In genomic region chr18:76983184-76983583, GRCh38 we compare ENCODE assay signal across 9 cellular contexts.
A peak's percentile ranks its signal among the peaks of the same experiment; 100 is the strongest.
DNase-seq lines count a peak whose midpoint lies in the region; ATAC-seq lines count a peak whose summit lies in the region.
"Had no signal": no experiment of that assay in that cellular context is flagged by ENCODE, and none has a peak within 500 bp of the region (broad histone marks: within the 10 kb centered on the region; RNA-seq: fewer than 3 reads in every experiment).

No MANE protein-coding gene starts in this region.

- no peaks in the 10 kb centered on the region for H3K9me3 Mint-ChIP-seq in activated CD4-positive, alpha-beta memory T cell treated with anti-CD3 and anti-CD28 coated beads, Interleukin-2, amount 10 ng/mL, durations not matched to agents 7 days and 5 days
- H3K9me3 Mint-ChIP-seq in memory B cell = peaks cover 3% of the 10 kb centered on the region
- H3K9me3 Mint-ChIP-seq: dendritic cell treated with granulocyte-macrophage colony-stimulating factor and Interleukin-4, amounts not matched to agents 40 ng/mL and 50 ng/mL, for 4 days had no signal

- H3K36me3 Mint-ChIP-seq in activated CD4-positive, alpha-beta memory T cell treated with anti-CD3 and anti-CD28 coated beads, Interleukin-2, amount 10 ng/mL, durations not matched to agents 7 days and 5 days (ENCODE audit: low read depth) = no peaks in the 10 kb centered on the region
- H3K36me3 Mint-ChIP-seq in memory B cell = peaks cover 7% of the 10 kb centered on the region

- no peak overlapping the region for H3K27ac Mint-ChIP-seq in activated CD4-positive, alpha-beta memory T cell treated with anti-CD3 and anti-CD28 coated beads, Interleukin-2, amount 10 ng/mL, durations not matched to agents 7 days and 5 days
- H3K27ac Mint-ChIP-seq in memory B cell = peak overlapping the region; percentile 100

- no peaks in the 10 kb centered on the region for H3K27me3 Mint-ChIP-seq in activated CD4-positive, alpha-beta memory T cell treated with anti-CD3 and anti-CD28 coated beads, Interleukin-2, amount 10 ng/mL, durations not matched to agents 7 days and 5 days
- H3K27me3 Mint-ChIP-seq in memory B cell = no peaks in the 10 kb centered on the region
- H3K27me3 Mint-ChIP-seq: dendritic cell treated with granulocyte-macrophage colony-stimulating factor and Interleukin-4, amounts not matched to agents 40 ng/mL and 50 ng/mL, for 4 days had no signal

- DNase-seq in CMK (ENCODE audit: low read depth) (peak; percentile 33), NCI-H82 (lab: John Stamatoyannopoulos, UW) (peak; percentile 83), memory B cell (ENCODE audit: low spot score in 2 of 2) (peak; percentile 93 to 95)
- DNase-seq in activated CD4-positive, alpha-beta memory T cell treated with anti-CD3 and anti-CD28 coated beads, Interleukin-2, amount 10 ng/mL, durations not matched to agents 7 days and 5 days = peak; percentile 90
- peak; percentile 71 for DNase-seq in effector CD8-positive, alpha-beta T cell (lab: John Stamatoyannopoulos, UW)
- DNase-seq in stimulated activated CD8-positive, alpha-beta memory T cell treated with anti-CD3 and anti-CD28 coated beads, Interleukin-2, amount 100 ng/mL, for 1 hour (ENCODE audit: low read depth in 2 of 2) = peak; percentile 65 to 73

- ATAC-seq in GM19463 (IDR thresholded peaks at IDR 0.05; ENCODE audit: unreplicated experiment) = peak; percentile 59
- ATAC-seq in HG03565 (IDR thresholded peaks at IDR 0.05; ENCODE audit: unreplicated experiment) = peak; percentile 57
- peak; percentile 33 for ATAC-seq in memory B cell (ENCODE audit: low read depth)

- POLR2A ChIA-PET in activated CD4-positive, alpha-beta memory T cell treated with anti-CD3 and anti-CD28 coated beads, Interleukin-2, amount 10 ng/mL, durations not matched to agents 7 days and 5 days (lab: Charles Lee) = interaction anchor here (1.3 to 1.6 kb wide), 2 partner anchors 12 to 162 kb away, joined by 4 to 5 read pairs; partner anchors contain the start of gene ZNF236

- CTCF ChIA-PET in activated CD4-positive, alpha-beta memory T cell treated with anti-CD3 and anti-CD28 coated beads, Interleukin-2, amount 10 ng/mL, durations not matched to agents 7 days and 5 days (lab: Charles Lee) = interaction anchor here (0.6 to 4.0 kb wide), 22 partner anchors 10 to 248 kb away, joined by 3 to 33 read pairs (median 4); partner anchors contain the start of gene MBP

- H3K4me3 Mint-ChIP-seq in activated CD4-positive, alpha-beta memory T cell treated with anti-CD3 and anti-CD28 coated beads, Interleukin-2, amount 10 ng/mL, durations not matched to agents 7 days and 5 days = no peak overlapping the region
- H3K4me3 Mint-ChIP-seq in memory B cell = peak overlapping the region; percentile 51
- H3K4me3 Mint-ChIP-seq: dendritic cell treated with granulocyte-macrophage colony-stimulating factor and Interleukin-4, amounts not matched to agents 40 ng/mL and 50 ng/mL, for 4 days had no signal

- H3K4me1 Mint-ChIP-seq in activated CD4-positive, alpha-beta memory T cell treated with anti-CD3 and anti-CD28 coated beads, Interleukin-2, amount 10 ng/mL, durations not matched to agents 7 days and 5 days = peaks cover 6% of the 10 kb centered on the region
- peaks cover 43% of the 10 kb centered on the region for H3K4me1 Mint-ChIP-seq in memory B cell

Comparison
In these comparisons a context has a peak if more than half of its experiments do, and no peak if none do; other contexts are left out.
1. Peak in every context shown above with its lines: DNase-seq and ATAC-seq.
2. DNase-seq: peak in every context shown above with its lines; median percentile 94 in memory B cell; 90 in activated CD4-positive, alpha-beta memory T cell treated with anti-CD3 and anti-CD28 coated beads, Interleukin-2, amount 10 ng/mL, durations not matched to agents 7 days and 5 days; 83 in NCI-H82; 71 in effector CD8-positive, alpha-beta T cell; 69 in stimulated activated CD8-positive, alpha-beta memory T cell treated with anti-CD3 and anti-CD28 coated beads, Interleukin-2, amount 100 ng/mL, for 1 hour; 33 in CMK.